ENCODE assay signal across 1 cellular context in the genomic region with DNA sequence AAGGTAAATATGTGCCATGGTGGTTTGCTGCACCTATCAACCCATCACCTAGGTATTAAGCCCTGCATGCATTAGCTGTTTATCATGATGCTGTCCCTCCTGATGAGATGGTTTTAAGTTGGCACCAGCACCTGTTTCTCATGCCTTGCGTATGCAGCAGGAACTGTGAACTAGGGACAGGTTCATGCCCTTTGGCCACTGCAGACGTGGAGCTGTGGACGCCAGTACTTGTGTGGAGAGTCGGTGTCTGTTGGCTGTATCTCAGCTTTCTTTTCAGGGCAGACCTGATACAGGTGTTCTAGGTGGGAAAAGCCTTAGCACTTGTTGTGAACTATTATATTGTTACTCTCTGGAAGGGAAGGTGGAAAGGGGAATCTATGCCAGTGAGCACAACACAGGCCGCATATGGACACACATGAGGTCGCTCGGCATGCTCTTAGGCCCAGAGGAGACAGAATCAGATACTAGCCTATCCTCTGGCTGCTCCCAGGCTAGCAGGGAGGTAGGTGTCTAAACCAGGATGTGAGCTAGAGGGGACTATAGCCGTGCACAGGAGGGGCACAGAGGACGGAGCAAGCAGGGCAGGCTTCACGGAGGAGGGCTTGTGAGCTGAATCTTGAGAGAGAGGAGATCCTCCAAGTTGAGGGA.
A peak's percentile ranks its signal among the peaks of the same experiment; 100 is the strongest.
TF ChIP-seq lines count a peak whose summit lies in the region.

No MANE protein-coding gene starts in this region.

TF ChIP-seq in HepG2, 621 proteins besides CTCF, POLR2A, EP300 and RAD21:
- TF ChIP-seq ZNF207 (IDR thresholded peaks at IDR 0.05; ENCODE audit: borderline replicate concordance): no peak
- TF ChIP-seq NRL (CRISPR knock-in tag; IDR thresholded peaks at IDR 0.05; ENCODE audit: borderline replicate concordance): peak; percentile 48; the same call in 1 of the 2 replicates
- TF ChIP-seq ZNF24 (IDR thresholded peaks at IDR 0.05): no peak
- TF ChIP-seq, protein P1, sequence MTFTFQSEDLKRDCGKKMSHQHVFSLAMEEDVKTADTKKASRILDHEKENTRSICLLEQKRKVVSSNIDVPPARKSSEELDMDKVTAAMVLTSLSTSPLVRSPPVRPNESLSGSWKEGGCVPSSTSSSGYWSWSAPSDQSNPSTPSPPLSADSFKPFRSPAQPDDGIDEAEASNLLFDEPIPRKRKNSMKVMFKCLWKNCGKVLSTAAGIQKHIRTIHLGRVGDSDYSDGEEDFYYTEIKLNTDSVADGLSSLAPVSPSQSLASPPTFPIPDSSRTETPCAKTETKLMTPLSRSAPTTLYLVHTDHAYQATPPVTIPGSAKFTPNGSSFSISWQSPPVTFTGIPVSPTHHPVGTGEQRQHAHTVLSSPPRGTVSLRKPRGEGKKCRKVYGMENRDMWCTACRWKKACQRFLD (CRISPR knock-in tag; IDR thresholded peaks at IDR 0.05; ENCODE audit: borderline replicate concordance): no peak
- TF ChIP-seq, protein P2, sequence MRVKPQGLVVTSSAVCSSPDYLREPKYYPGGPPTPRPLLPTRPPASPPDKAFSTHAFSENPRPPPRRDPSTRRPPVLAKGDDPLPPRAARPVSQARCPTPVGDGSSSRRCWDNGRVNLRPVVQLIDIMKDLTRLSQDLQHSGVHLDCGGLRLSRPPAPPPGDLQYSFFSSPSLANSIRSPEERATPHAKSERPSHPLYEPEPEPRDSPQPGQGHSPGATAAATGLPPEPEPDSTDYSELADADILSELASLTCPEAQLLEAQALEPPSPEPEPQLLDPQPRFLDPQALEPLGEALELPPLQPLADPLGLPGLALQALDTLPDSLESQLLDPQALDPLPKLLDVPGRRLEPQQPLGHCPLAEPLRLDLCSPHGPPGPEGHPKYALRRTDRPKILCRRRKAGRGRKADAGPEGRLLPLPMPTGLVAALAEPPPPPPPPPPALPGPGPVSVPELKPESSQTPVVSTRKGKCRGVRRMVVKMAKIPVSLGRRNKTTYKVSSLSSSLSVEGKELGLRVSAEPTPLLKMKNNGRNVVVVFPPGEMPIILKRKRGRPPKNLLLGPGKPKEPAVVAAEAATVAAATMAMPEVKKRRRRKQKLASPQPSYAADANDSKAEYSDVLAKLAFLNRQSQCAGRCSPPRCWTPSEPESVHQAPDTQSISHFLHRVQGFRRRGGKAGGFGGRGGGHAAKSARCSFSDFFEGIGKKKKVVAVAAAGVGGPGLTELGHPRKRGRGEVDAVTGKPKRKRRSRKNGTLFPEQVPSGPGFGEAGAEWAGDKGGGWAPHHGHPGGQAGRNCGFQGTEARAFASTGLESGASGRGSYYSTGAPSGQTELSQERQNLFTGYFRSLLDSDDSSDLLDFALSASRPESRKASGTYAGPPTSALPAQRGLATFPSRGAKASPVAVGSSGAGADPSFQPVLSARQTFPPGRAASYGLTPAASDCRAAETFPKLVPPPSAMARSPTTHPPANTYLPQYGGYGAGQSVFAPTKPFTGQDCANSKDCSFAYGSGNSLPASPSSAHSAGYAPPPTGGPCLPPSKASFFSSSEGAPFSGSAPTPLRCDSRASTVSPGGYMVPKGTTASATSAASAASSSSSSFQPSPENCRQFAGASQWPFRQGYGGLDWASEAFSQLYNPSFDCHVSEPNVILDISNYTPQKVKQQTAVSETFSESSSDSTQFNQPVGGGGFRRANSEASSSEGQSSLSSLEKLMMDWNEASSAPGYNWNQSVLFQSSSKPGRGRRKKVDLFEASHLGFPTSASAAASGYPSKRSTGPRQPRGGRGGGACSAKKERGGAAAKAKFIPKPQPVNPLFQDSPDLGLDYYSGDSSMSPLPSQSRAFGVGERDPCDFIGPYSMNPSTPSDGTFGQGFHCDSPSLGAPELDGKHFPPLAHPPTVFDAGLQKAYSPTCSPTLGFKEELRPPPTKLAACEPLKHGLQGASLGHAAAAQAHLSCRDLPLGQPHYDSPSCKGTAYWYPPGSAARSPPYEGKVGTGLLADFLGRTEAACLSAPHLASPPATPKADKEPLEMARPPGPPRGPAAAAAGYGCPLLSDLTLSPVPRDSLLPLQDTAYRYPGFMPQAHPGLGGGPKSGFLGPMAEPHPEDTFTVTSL (CRISPR knock-in tag; IDR thresholded peaks at IDR 0.05; ENCODE audit: borderline replicate concordance): no peak
- TF ChIP-seq SNAPC2 (CRISPR knock-in tag; IDR thresholded peaks at IDR 0.05): no peak
- TF ChIP-seq ZFP82 (CRISPR knock-in tag; IDR thresholded peaks at IDR 0.05; ENCODE audit: borderline replicate concordance): no peak
TF ChIP-seq in HepG2: peak in this region for 1.
